15 cellular contexts compared by ENCODE assay signal in the genomic region with DNA sequence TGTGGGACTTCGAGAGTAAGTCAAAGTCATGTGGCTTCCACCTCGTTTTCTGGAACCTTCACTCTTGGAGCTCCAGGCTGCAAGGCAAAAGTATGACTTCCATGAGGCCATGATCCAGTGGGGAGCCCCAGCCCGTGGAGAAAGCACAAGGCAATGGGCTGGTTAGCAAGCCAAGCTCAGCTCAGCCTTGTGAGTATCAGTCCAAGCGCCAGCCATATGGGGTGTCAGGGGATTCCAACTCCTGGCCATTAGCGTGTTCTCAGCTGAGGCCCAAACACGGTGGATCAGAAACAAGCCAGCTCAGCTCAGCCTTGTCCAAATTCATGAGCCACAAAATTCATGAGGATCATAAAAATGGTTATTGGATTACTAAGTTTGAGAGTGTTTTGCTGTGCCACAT.
DNase-seq lines count a peak whose midpoint lies in the region; ATAC-seq and TF ChIP-seq lines count a peak whose summit lies in the region.
"Had no signal": no experiment of that assay in that cellular context is flagged by ENCODE, and none has a peak within 500 bp of the region (broad histone marks: within the 10 kb centered on the region; RNA-seq: fewer than 3 reads in every experiment).

No MANE protein-coding gene starts in this region.

- intact Hi-C loops in posterior vena cava (cut with DNase I) (no loop called here), left lung (cut with DNase I) (no loop called here)

- no peak overlapping the region for H3K27ac ChIP-seq in left lung
- H3K27ac ChIP-seq: A549, C4-2B, GM23248 had no signal

- no peak overlapping the region for H3K4me3 ChIP-seq in left lung
- H3K4me3 ChIP-seq: A549, GM23248 had no signal

- H3K36me3 Mint-ChIP-seq in glutamatergic neuron (ENCODE audit: unreplicated experiment), result no peaks in the 10 kb centered on the region
- H3K36me3 Mint-ChIP-seq: CD4-positive, alpha-beta memory T cell had no signal

- no peaks in the 10 kb centered on the region for H3K9me3 ChIP-seq in left lung
- H3K9me3 ChIP-seq: A549, BE2C had no signal

- DNase-seq in NCI-H446 treated with DMSO at 0.1 percent for 48 hours (lab: John Stamatoyannopoulos, UW) (peak; percentile 81), glutamatergic neuron (peak; percentile 53), posterior vena cava (ENCODE audit: low spot score) (peak; percentile 78), RPMI8226 (no peak), left lung (no peak), NCI-H146 treated with DMSO at 0.1 percent for 48 hours (lab: John Stamatoyannopoulos, UW; ENCODE audit: unreplicated experiment) (no peak)
- DNase-seq: BE2C; CD4-positive, alpha-beta memory T cell; DMS153; GF-D8; GM23248; H7; IMR-90 had no signal

- peaks cover 0 to 6% of the 10 kb centered on the region in 2 donors for H3K4me1 ChIP-seq in left lung
- H3K4me1 ChIP-seq: A549, BE2C had no signal

- H3K36me3 ChIP-seq in left lung, result no peaks in the 10 kb centered on the region
- H3K36me3 ChIP-seq: BE2C had no signal

- no peak for ATAC-seq in left lung
- ATAC-seq: A549 had no signal

- H3K4me1 Mint-ChIP-seq in glutamatergic neuron (ENCODE audit: low read depth, unreplicated experiment), result peaks cover 44% of the 10 kb centered on the region

- H3K9me3 Mint-ChIP-seq in glutamatergic neuron (ENCODE audit: unreplicated experiment), result peaks cover 7% of the 10 kb centered on the region
- H3K9me3 Mint-ChIP-seq: CD4-positive, alpha-beta memory T cell had no signal

- H3K27ac Mint-ChIP-seq in glutamatergic neuron (ENCODE audit: unreplicated experiment), result peak overlapping the region; percentile 50
- H3K27ac Mint-ChIP-seq: CD4-positive, alpha-beta memory T cell had no signal

- no peaks in the 10 kb centered on the region for H3K27me3 ChIP-seq in left lung
- H3K27me3 ChIP-seq: BE2C had no signal

- TF ChIP-seq CTCF in glutamatergic neuron (IDR thresholded peaks at IDR 0.05; ENCODE audit: partially characterized antibody, unreplicated experiment), result no peak
- no peak for TF ChIP-seq CTCF in left lung (IDR thresholded peaks at IDR 0.05)

- peaks cover 2% of the 10 kb centered on the region for H3K27me3 Mint-ChIP-seq in glutamatergic neuron (ENCODE audit: unreplicated experiment)
- H3K27me3 Mint-ChIP-seq: CD4-positive, alpha-beta memory T cell had no signal

- no peak overlapping the region for H3K4me3 Mint-ChIP-seq in glutamatergic neuron (ENCODE audit: unreplicated experiment)
- H3K4me3 Mint-ChIP-seq: CD4-positive, alpha-beta memory T cell had no signal

Comparison
In these comparisons a context has a peak if more than half of its experiments do, and no peak if none do; other contexts are left out.
1. DNase-seq: peak in NCI-H446 treated with DMSO at 0.1 percent for 48 hours (single experiment), glutamatergic neuron (single experiment) and posterior vena cava (single experiment); none in RPMI8226 (single experiment), left lung (0 of 2) and NCI-H146 treated with DMSO at 0.1 percent for 48 hours (single experiment).